16 cellular contexts compared by ENCODE assay signal in the genomic region with DNA sequence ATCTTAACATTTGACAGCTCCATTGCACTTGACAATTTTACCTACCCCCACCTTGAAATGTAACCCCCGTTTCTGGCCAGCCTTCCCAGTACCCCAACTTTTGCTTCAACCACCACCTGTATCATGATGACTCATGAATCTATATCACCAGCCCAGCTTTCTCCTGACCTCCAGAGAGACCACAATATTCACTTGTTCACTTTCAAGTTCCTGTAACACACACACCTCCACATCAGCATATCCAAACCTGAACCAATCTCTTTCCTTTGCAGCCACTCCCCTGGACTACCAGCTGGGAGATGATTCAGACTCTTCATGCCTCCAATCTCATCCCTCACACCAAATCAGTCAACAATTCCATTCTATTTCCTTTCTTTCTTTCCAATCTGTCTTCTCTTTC. TPM values are rescaled to one million over a fixed set of nuclear protein-coding genes. Genes with fewer than 3 reads are reported as not detected.
DNase-seq lines count a peak whose midpoint lies in the region; ATAC-seq and TF ChIP-seq lines count a peak whose summit lies in the region.
"Had no signal": no experiment of that assay in that cellular context is flagged by ENCODE, and none has a peak within 500 bp of the region (broad histone marks: within the 10 kb centered on the region; RNA-seq: fewer than 3 reads in every experiment).

No MANE protein-coding gene starts in this region.

- H3K4me2 ChIP-seq in DND-41 (ENCODE audit: insufficient read depth, low read length) (no peak overlapping the region), GM23248 (ENCODE audit: unreplicated experiment) (no peak overlapping the region)

- H3K9me3 ChIP-seq in DND-41 (ENCODE audit: insufficient read depth, low read length, severe bottlenecking) (no peaks in the 10 kb centered on the region), GM23248 (ENCODE audit: low read depth) (no peaks in the 10 kb centered on the region)
- H3K9me3 ChIP-seq: psoas muscle had no signal

- peak overlapping the region; percentile 5 for H3K27ac Mint-ChIP-seq in activated T-helper 1 cell treated with anti-CD3 and anti-CD28 coated beads, Interleukin-12 subunit alpha, Interleukin-12 subunit beta, Interleukin-2, Interleukin-4 antibody, amounts not matched to agents 30 ng/mL and 10 ng/mL and 1 ng/mL, durations not matched to agents 14 hours and 24 hours and 36 hours

- no peak for TF ChIP-seq CTCF in DND-41 (IDR thresholded peaks at IDR 0.05; ENCODE audit: borderline replicate concordance, extremely low read depth, low read length, poor library complexity, severe bottlenecking)
- TF ChIP-seq CTCF in coronary artery (IDR thresholded peaks at IDR 0.05), result no peak

- H4K20me1 ChIP-seq in DND-41 (ENCODE audit: insufficient read depth, low read length), result peaks cover 14% of the 10 kb centered on the region; the same call in 1 of the 2 replicates
- no peaks in the 10 kb centered on the region for H4K20me1 ChIP-seq in GM23248 (ENCODE audit: insufficient read depth)

- H3K36me3 ChIP-seq in DND-41 (ENCODE audit: insufficient read depth, low read length) (peaks cover 91% of the 10 kb centered on the region), GM23248 (ENCODE audit: low read depth) (peaks cover 28% of the 10 kb centered on the region; the same call in 1 of the 2 replicates)

- H3F3A ChIP-seq in GM23248 (ENCODE audit: insufficient read depth), result peaks cover 8% of the 10 kb centered on the region; the same call in 1 of the 2 replicates

- H3K36me3 Mint-ChIP-seq in activated T-helper 1 cell treated with anti-CD3 and anti-CD28 coated beads, Interleukin-12 subunit alpha, Interleukin-12 subunit beta, Interleukin-2, Interleukin-4 antibody, amounts not matched to agents 30 ng/mL and 10 ng/mL and 1 ng/mL, durations not matched to agents 14 hours and 24 hours and 36 hours (ENCODE audit: low read depth), result peaks cover 66% of the 10 kb centered on the region

- DNase-seq in DND-41 (no peak), GM23248 (peak; percentile 8), glomerular visceral epithelial cell (ENCODE audit: extremely low spot score) (peak; percentile 8), GDM1 (lab: John Stamatoyannopoulos, UW) (no peak), NCI-H146 (lab: John Stamatoyannopoulos, UW) (no peak), coronary artery (ENCODE audit: low spot score) (no peak)
- DNase-seq in activated T-helper 1 cell treated with anti-CD3 and anti-CD28 coated beads, Interleukin-12 subunit alpha, Interleukin-12 subunit beta, Interleukin-2, Interleukin-4 antibody, amounts not matched to agents 30 ng/mL and 10 ng/mL and 1 ng/mL, durations not matched to agents 14 hours and 24 hours and 36 hours (ENCODE audit: low spot score), result no peak
- DNase-seq: effector CD4-positive, alpha-beta T cell; EL; KBM-7; NCI-H1417 treated with DMSO at 0.1 percent for 48 hours; NCI-H510A; psoas muscle; stimulated activated CD4-positive, alpha-beta T cell treated with anti-CD3 and anti-CD28 coated beads, Interleukin-12 subunit alpha, Interleukin-12 subunit beta, amount 100 ng/mL, for 4 hours; SW 1271 had no signal

- 0 out of 2 replicates have a peak, but pooled peaks cover 6% of the 10 kb centered on the region for H3K4me1 ChIP-seq in DND-41 (ENCODE audit: insufficient read depth, low read length)
- peaks cover 8% of the 10 kb centered on the region for H3K4me1 ChIP-seq in GM23248 (ENCODE audit: insufficient read depth)

- H3K27me3 Mint-ChIP-seq in activated T-helper 1 cell treated with anti-CD3 and anti-CD28 coated beads, Interleukin-12 subunit alpha, Interleukin-12 subunit beta, Interleukin-2, Interleukin-4 antibody, amounts not matched to agents 30 ng/mL and 10 ng/mL and 1 ng/mL, durations not matched to agents 14 hours and 24 hours and 36 hours (ENCODE audit: insufficient read depth), result no peaks in the 10 kb centered on the region

- H3K4me3 Mint-ChIP-seq in activated T-helper 1 cell treated with anti-CD3 and anti-CD28 coated beads, Interleukin-12 subunit alpha, Interleukin-12 subunit beta, Interleukin-2, Interleukin-4 antibody, amounts not matched to agents 30 ng/mL and 10 ng/mL and 1 ng/mL, durations not matched to agents 14 hours and 24 hours and 36 hours, result no peak overlapping the region

- H3K4me3 ChIP-seq in DND-41 (ENCODE audit: low read depth in 1 of 2, low read length in 2 of 2) (no peak overlapping the region), GM23248 (no peak overlapping the region), coronary artery (no peak overlapping the region)
- H3K4me3 ChIP-seq: psoas muscle had no signal

- H2AFZ ChIP-seq in DND-41 (ENCODE audit: low read depth, low read length) (no peak overlapping the region), GM23248 (no peak overlapping the region)

- H3K27me3 ChIP-seq in DND-41 (ENCODE audit: insufficient read depth, low read length, poor library complexity) (no peaks in the 10 kb centered on the region), GM23248 (replicated peaks; ENCODE audit: insufficient read depth) (no peaks in the 10 kb centered on the region)

- no peak overlapping the region for H3K9ac ChIP-seq in DND-41 (ENCODE audit: low read depth, low read length)
- H3K9ac ChIP-seq in GM23248, result no peak overlapping the region

- intact Hi-C loops in activated T-helper 1 cell treated with anti-CD3 and anti-CD28 coated beads, Interleukin-12 subunit alpha, Interleukin-12 subunit beta, Interleukin-2, Interleukin-4 antibody, amounts not matched to agents 30 ng/mL and 10 ng/mL and 1 ng/mL, durations not matched to agents 14 hours and 24 hours and 36 hours (cut with micrococcal nuclease), result no loop called here

- H3K9me3 Mint-ChIP-seq in activated T-helper 1 cell treated with anti-CD3 and anti-CD28 coated beads, Interleukin-12 subunit alpha, Interleukin-12 subunit beta, Interleukin-2, Interleukin-4 antibody, amounts not matched to agents 30 ng/mL and 10 ng/mL and 1 ng/mL, durations not matched to agents 14 hours and 24 hours and 36 hours, result no peaks in the 10 kb centered on the region

- H3K4me1 Mint-ChIP-seq in activated T-helper 1 cell treated with anti-CD3 and anti-CD28 coated beads, Interleukin-12 subunit alpha, Interleukin-12 subunit beta, Interleukin-2, Interleukin-4 antibody, amounts not matched to agents 30 ng/mL and 10 ng/mL and 1 ng/mL, durations not matched to agents 14 hours and 24 hours and 36 hours (ENCODE audit: low read depth), result peaks cover 45% of the 10 kb centered on the region

- no peak for ATAC-seq in DND-41 (ENCODE audit: insufficient read depth, low read depth)
- ATAC-seq: psoas muscle had no signal

- 90 to 95% methylated on average over 1 of the region's 1 CpG for WGBS in GM23248 (ENCODE audit: low coverage in 1 of 2, low lambda C conversion rate in 2 of 2, missing lambda C conversion rate in 2 of 2), 2 experiments

- in situ Hi-C loops in GM23248 (cut with MboI), result no loop called here

- H3K79me2 ChIP-seq in DND-41 (ENCODE audit: insufficient read depth, low read length), result peaks cover 62% of the 10 kb centered on the region
- H3K79me2 ChIP-seq in GM23248 (ENCODE audit: insufficient read depth), result peaks cover 64% of the 10 kb centered on the region

- no peaks in the 10 kb centered on the region for H3K9me2 ChIP-seq in GM23248 (ENCODE audit: insufficient read depth)

- H3K27ac ChIP-seq in DND-41 (ENCODE audit: low read length) (0 out of 2 replicates have a peak overlapping the region, but pooled peaks have one; percentile 11), GM23248 (no peak overlapping the region), coronary artery (no peak overlapping the region)
- H3K27ac ChIP-seq: C4-2B, psoas muscle had no signal

RNA-seq across cellular contexts. Expression of gene SMG6, which starts 8.0 kb away (rescaled TPM):
- 34.9 and 63.1 TPM in 2 replicates for total RNA-seq in GM23248 (2014; rRNA removed; shearing (Covaris generic))
- 16.8 and 18.7 TPM in 2 replicates for polyA plus RNA-seq in GM23248 (2016; fragmentation: Nextera tagmentation; extraction: Ambion mirVana)
- 35.3 and 39.5 TPM in 2 replicates for total RNA-seq in activated T-helper 1 cell treated with anti-CD3 and anti-CD28 coated beads, Interleukin-12 subunit alpha, Interleukin-12 subunit beta, Interleukin-2, Interleukin-4 antibody, amounts not matched to agents 30 ng/mL and 10 ng/mL and 1 ng/mL, durations not matched to agents 14 hours and 24 hours and 36 hours

RNA-seq across cellular contexts. Expression of gene SRR, which starts 8.2 kb away (rescaled TPM):
- total RNA-seq in GM23248 (2014; rRNA removed; shearing (Covaris generic)), result 24.2 and 26.3 TPM in 2 replicates
- polyA plus RNA-seq in GM23248 (2016; fragmentation: Nextera tagmentation; extraction: Ambion mirVana), result 28.8 and 29.8 TPM in 2 replicates
- total RNA-seq in activated T-helper 1 cell treated with anti-CD3 and anti-CD28 coated beads, Interleukin-12 subunit alpha, Interleukin-12 subunit beta, Interleukin-2, Interleukin-4 antibody, amounts not matched to agents 30 ng/mL and 10 ng/mL and 1 ng/mL, durations not matched to agents 14 hours and 24 hours and 36 hours, result 14.9 and 17.4 TPM in 2 replicates

RNA-seq across cellular contexts. Expression of gene TSR1, which starts 40.7 kb away (rescaled TPM):
- 44.6 and 73.3 TPM in 2 replicates for total RNA-seq in GM23248 (2014; rRNA removed; shearing (Covaris generic))
- polyA plus RNA-seq in GM23248 (2016; fragmentation: Nextera tagmentation; extraction: Ambion mirVana), result 45.7 and 46.9 TPM in 2 replicates
- total RNA-seq in activated T-helper 1 cell treated with anti-CD3 and anti-CD28 coated beads, Interleukin-12 subunit alpha, Interleukin-12 subunit beta, Interleukin-2, Interleukin-4 antibody, amounts not matched to agents 30 ng/mL and 10 ng/mL and 1 ng/mL, durations not matched to agents 14 hours and 24 hours and 36 hours, result 91.3 and 92.9 TPM in 2 replicates

RNA-seq across cellular contexts. Expression of gene SGSM2, which starts 41.7 kb away (rescaled TPM):
- total RNA-seq in GM23248 (2014; rRNA removed; shearing (Covaris generic)), result 29.2 and 32.3 TPM in 2 replicates
- 17.8 and 19.8 TPM in 2 replicates for polyA plus RNA-seq in GM23248 (2016; fragmentation: Nextera tagmentation; extraction: Ambion mirVana)
- total RNA-seq in activated T-helper 1 cell treated with anti-CD3 and anti-CD28 coated beads, Interleukin-12 subunit alpha, Interleukin-12 subunit beta, Interleukin-2, Interleukin-4 antibody, amounts not matched to agents 30 ng/mL and 10 ng/mL and 1 ng/mL, durations not matched to agents 14 hours and 24 hours and 36 hours, result 39.1 and 45.9 TPM in 2 replicates

Comparison
In these comparisons a context has a peak if more than half of its experiments do, and no peak if none do; other contexts are left out.
1. DNase-seq: peak in GM23248 (single experiment) and glomerular visceral epithelial cell (single experiment); none in DND-41 (single experiment), activated T-helper 1 cell treated with anti-CD3 and anti-CD28 coated beads, Interleukin-12 subunit alpha, Interleukin-12 subunit beta, Interleukin-2, Interleukin-4 antibody, amounts not matched to agents 30 ng/mL and 10 ng/mL and 1 ng/mL, durations not matched to agents 14 hours and 24 hours and 36 hours (single experiment), GDM1 (single experiment), NCI-H146 (single experiment) and coronary artery (single experiment).